Comparison of ENCODE assay signal across 11 cellular contexts in the genomic region with DNA sequence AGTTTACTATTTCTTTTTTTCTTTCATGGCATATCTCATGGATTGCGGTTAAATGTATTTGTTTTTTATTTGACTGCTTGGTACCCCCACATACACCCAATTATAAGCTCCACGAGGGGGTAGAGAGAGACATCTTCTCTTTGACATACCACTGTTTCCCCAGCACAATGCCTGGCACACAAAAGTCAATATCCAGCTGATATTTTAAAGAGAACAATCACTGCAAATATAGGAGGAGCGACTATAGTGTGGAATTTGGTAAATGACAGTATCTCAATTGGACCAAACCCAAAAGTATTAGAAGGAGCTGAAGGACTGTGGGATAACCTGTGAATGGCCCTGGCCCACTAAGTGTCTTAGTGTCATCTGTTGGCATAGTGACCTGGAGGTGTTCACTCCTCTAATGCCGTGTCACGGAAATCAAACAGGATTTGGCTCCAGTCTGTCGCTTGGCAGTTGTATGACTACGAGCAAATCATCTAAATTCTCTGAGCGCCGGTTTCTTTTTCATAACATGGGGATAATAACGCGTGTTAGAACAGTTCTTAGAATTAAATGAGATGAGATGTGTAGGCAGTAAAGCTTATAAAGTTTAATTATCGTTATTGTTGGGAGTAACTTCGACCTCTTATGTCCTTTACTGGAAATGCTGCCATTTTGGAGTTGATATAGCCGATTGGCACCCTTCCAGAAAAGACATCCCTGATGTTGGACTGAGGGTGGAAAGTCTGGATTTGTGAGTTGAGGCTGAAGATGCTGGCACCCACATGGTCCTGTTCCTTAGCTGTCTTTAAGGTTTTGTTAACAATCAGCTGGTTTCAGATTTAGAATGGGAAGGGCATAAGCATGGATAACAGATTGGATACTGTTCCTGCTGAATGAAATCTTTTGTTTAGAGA.
A peak's percentile ranks its signal among the peaks of the same experiment; 100 is the strongest.
DNase-seq lines count a peak whose midpoint lies in the region; ATAC-seq and TF ChIP-seq lines count a peak whose summit lies in the region.
"Had no signal": no experiment of that assay in that cellular context is flagged by ENCODE, and none has a peak within 500 bp of the region (broad histone marks: within the 10 kb centered on the region; RNA-seq: fewer than 3 reads in every experiment).

No MANE protein-coding gene starts in this region.

- no peak overlapping the region for H3K4me3 ChIP-seq in epithelial cell of esophagus (ENCODE audit: low read length)
- no peak overlapping the region for H3K4me3 ChIP-seq in neural progenitor cell
- H3K4me3 ChIP-seq: psoas muscle had no signal

- peak overlapping the region; percentile 42 for H3K27ac Mint-ChIP-seq in neural progenitor cell
- H3K27ac Mint-ChIP-seq: activated naive CD4-positive, alpha-beta T cell treated with anti-CD3 and anti-CD28 coated beads, Interleukin-2, amount 10 ng/mL, durations not matched to agents 7 days and 5 days had no signal

- no peak overlapping the region for H3K4me2 ChIP-seq in neural progenitor cell

- peaks cover 18% of the 10 kb centered on the region for H3F3A ChIP-seq in neural progenitor cell (ENCODE audit: low read depth)

- H3K27ac ChIP-seq in neural progenitor cell = no peak overlapping the region
- H3K27ac ChIP-seq: C4-2B, psoas muscle had no signal

- peaks cover 5% of the 10 kb centered on the region for H3K36me3 Mint-ChIP-seq in neural progenitor cell
- H3K36me3 Mint-ChIP-seq: activated naive CD4-positive, alpha-beta T cell treated with anti-CD3 and anti-CD28 coated beads, Interleukin-2, amount 10 ng/mL, durations not matched to agents 7 days and 5 days had no signal

- peaks cover 39% of the 10 kb centered on the region for H3K4me1 Mint-ChIP-seq in neural progenitor cell
- H3K4me1 Mint-ChIP-seq: activated naive CD4-positive, alpha-beta T cell treated with anti-CD3 and anti-CD28 coated beads, Interleukin-2, amount 10 ng/mL, durations not matched to agents 7 days and 5 days had no signal

- TF ChIP-seq CTCF in epithelial cell of esophagus (IDR thresholded peaks at IDR 0.05; ENCODE audit: insufficient read depth, low read depth, low read length, missing control alignments) (no peak), neural progenitor cell (IDR thresholded peaks at IDR 0.05) (no peak)

- no peaks in the 10 kb centered on the region for H3K9me3 Mint-ChIP-seq in neural progenitor cell
- H3K9me3 Mint-ChIP-seq: activated naive CD4-positive, alpha-beta T cell treated with anti-CD3 and anti-CD28 coated beads, Interleukin-2, amount 10 ng/mL, durations not matched to agents 7 days and 5 days had no signal

- no peak overlapping the region for H3K9ac ChIP-seq in neural progenitor cell

- no peak overlapping the region for H3K4me3 Mint-ChIP-seq in neural progenitor cell
- H3K4me3 Mint-ChIP-seq: activated naive CD4-positive, alpha-beta T cell treated with anti-CD3 and anti-CD28 coated beads, Interleukin-2, amount 10 ng/mL, durations not matched to agents 7 days and 5 days had no signal

- no peaks in the 10 kb centered on the region for H3K27me3 ChIP-seq in neural progenitor cell

- H3K36me3 ChIP-seq in neural progenitor cell = no peaks in the 10 kb centered on the region

- peaks cover 29% of the 10 kb centered on the region for H3K4me1 ChIP-seq in neural progenitor cell

- no peaks in the 10 kb centered on the region for H3K79me2 ChIP-seq in neural progenitor cell (ENCODE audit: low read depth)

- ATAC-seq in GM21619 (IDR thresholded peaks at IDR 0.05; ENCODE audit: unreplicated experiment) = no peak
- ATAC-seq in HG02642 (IDR thresholded peaks at IDR 0.05; ENCODE audit: poor library complexity, unreplicated experiment) = no peak
- ATAC-seq: activated CD4-positive, CD25-positive, alpha-beta regulatory T cell treated with anti-CD3 and anti-CD28 coated beads, Interleukin-2, amount 50 U/mL, for 24 hours had no signal

- peaks cover 8% of the 10 kb centered on the region for H3K27me3 Mint-ChIP-seq in neural progenitor cell (ENCODE audit: insufficient read depth, low read depth)

- H3K9me3 ChIP-seq in neural progenitor cell (ENCODE audit: low read depth) = no peaks in the 10 kb centered on the region
- H3K9me3 ChIP-seq: psoas muscle had no signal

- no peaks in the 10 kb centered on the region for H4K20me1 ChIP-seq in neural progenitor cell (ENCODE audit: low read depth)

- H2AFZ ChIP-seq in neural progenitor cell (replicated peaks) = no peak overlapping the region

- DNase-seq in NCI-H1092 treated with DMSO at 0.1 percent for 48 hours (lab: John Stamatoyannopoulos, UW) (peak; percentile 94), NCI-H748 treated with DMSO at 0.1 percent for 48 hours (lab: John Stamatoyannopoulos, UW) (peak; percentile 41), epithelial cell of esophagus (ENCODE audit: low read depth) (peak; percentile 63), neural progenitor cell (ENCODE audit: low spot score) (no peak), UCSD-AML1 (lab: John Stamatoyannopoulos, UW; ENCODE audit: unreplicated experiment) (no peak)
- DNase-seq: activated naive CD4-positive, alpha-beta T cell treated with anti-CD3 and anti-CD28 coated beads, Interleukin-2, amount 10 ng/mL, durations not matched to agents 7 days and 5 days; psoas muscle had no signal

Comparison
In these comparisons a context has a peak if more than half of its experiments do, and no peak if none do; other contexts are left out.
1. DNase-seq: peak in NCI-H1092 treated with DMSO at 0.1 percent for 48 hours (single experiment), NCI-H748 treated with DMSO at 0.1 percent for 48 hours (single experiment) and epithelial cell of esophagus (single experiment); none in neural progenitor cell (single experiment) and UCSD-AML1 (single experiment).